8 cellular contexts compared by ENCODE assay signal in the genomic region with DNA sequence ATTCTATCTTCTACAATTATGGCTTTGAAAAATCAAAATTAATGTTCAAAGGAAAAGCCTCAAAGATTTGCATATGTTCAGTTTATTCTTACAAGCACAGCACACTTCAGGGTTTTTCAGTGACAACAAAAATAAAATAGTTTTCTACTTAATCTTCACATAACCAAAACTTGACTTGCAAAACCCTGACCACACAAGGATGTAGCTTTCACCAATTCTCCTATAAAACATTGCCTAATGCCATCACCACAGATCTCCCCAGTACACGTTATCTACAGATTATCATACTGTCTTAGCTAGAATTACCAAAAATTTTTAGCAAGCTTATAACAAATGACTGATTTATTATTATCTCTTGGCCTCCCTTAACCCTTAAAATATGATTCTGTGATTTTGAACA.
"Had no signal": no experiment of that assay in that cellular context is flagged by ENCODE, and none has a peak within 500 bp of the region (broad histone marks: within the 10 kb centered on the region; RNA-seq: fewer than 3 reads in every experiment).

No MANE protein-coding gene starts in this region.

- DNase-seq: activated CD4-positive, alpha-beta T cell treated with anti-CD3 and anti-CD28 coated beads for 4 hours; activated CD8-positive, alpha-beta memory T cell treated with anti-CD3 and anti-CD28 coated beads, Interleukin-2, amount 50 U/mL, for 48 hours; activated CD8-positive, alpha-beta T cell treated with anti-CD3 and anti-CD28 coated beads, Interleukin-2, amount 10 ng/mL, durations not matched to agents 7 days and 5 days; cerebellar nuclear complex; dorsolateral prefrontal cortex; lower lobe of right lung; naive B cell; small intestine had no signal

- H3K9me3 ChIP-seq: lower lobe of right lung had no signal

- ATAC-seq: activated CD8-positive, alpha-beta T cell treated with anti-CD3 and anti-CD28 coated beads, Interleukin-2, amount 10 ng/mL, durations not matched to agents 7 days and 5 days; lower lobe of right lung had no signal

- H3K36me3 ChIP-seq: lower lobe of right lung had no signal

- H3K27ac ChIP-seq: dorsolateral prefrontal cortex, lower lobe of right lung had no signal

- H3K4me3 ChIP-seq: dorsolateral prefrontal cortex, lower lobe of right lung had no signal

- H3K27ac Mint-ChIP-seq: activated CD8-positive, alpha-beta T cell treated with anti-CD3 and anti-CD28 coated beads, Interleukin-2, amount 10 ng/mL, durations not matched to agents 7 days and 5 days; naive B cell had no signal

- H3K36me3 Mint-ChIP-seq: naive B cell had no signal

- H3K4me1 ChIP-seq: lower lobe of right lung had no signal
